In the genomic region with DNA sequence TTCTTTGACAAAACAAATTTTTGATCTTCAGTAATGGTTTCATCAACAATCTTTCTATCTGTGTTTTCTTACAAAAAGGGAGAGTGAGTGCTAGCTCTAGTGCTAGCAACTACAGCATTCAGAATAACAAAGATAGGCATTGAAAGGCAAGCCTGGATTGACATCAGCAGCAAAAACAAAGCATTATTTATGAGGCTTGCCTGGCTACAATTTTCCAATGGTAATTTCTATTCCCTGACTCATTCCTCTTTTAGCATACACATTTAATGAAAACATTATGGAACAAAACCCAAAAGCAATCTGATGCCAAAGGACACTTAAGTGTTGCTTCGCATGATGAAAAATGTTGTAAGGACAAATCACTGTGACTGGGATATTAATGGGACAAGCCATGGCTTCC, we compare ENCODE assay signal across 14 cellular contexts.
DNase-seq lines count a peak whose midpoint lies in the region; ATAC-seq and TF ChIP-seq lines count a peak whose summit lies in the region.
"Had no signal": no experiment of that assay in that cellular context is flagged by ENCODE, and none has a peak within 500 bp of the region (broad histone marks: within the 10 kb centered on the region; RNA-seq: fewer than 3 reads in every experiment).

No MANE protein-coding gene starts in this region.

- no peak for ATAC-seq in T-helper 17 cell
- ATAC-seq: CD8-positive, alpha-beta T cell; stimulated activated memory B cell treated with anti-CD40 and anti-IgM and Interleukin-4, amounts not matched to agents 10 μg/mL and 1 μg/mL and 100 μg/mL, for 72 hours had no signal

- TF ChIP-seq CTCF in fibroblast of villous mesenchyme (IDR thresholded peaks at IDR 0.05; ENCODE audit: insufficient read depth, low read depth, low read length) (no peak), smooth muscle cell (IDR thresholded peaks at IDR 0.05; ENCODE audit: borderline replicate concordance, insufficient read depth, poor library complexity, severe bottlenecking) (no peak)

- H3K27me3 ChIP-seq in HUES48 (ENCODE audit: control insufficient read depth, insufficient read depth, low read length), result no peaks in the 10 kb centered on the region
- H3K27me3 ChIP-seq in smooth muscle cell (ENCODE audit: low read depth), result no peaks in the 10 kb centered on the region

- no peaks in the 10 kb centered on the region for H3K36me3 ChIP-seq in HUES48 (ENCODE audit: control insufficient read depth, insufficient read depth, low read length)
- no peaks in the 10 kb centered on the region for H3K36me3 ChIP-seq in smooth muscle cell (ENCODE audit: low read depth)

- no peak overlapping the region for H3K27ac Mint-ChIP-seq in T-helper 17 cell
- H3K27ac Mint-ChIP-seq: CD8-positive, alpha-beta T cell; naive B cell; stimulated activated memory B cell treated with anti-CD40 and anti-IgM and Interleukin-4, amounts not matched to agents 10 μg/mL and 1 μg/mL and 100 μg/mL, for 72 hours had no signal

- H3K9ac ChIP-seq in HUES48 (ENCODE audit: low read depth, low read length), result no peak overlapping the region
- no peak overlapping the region for H3K9ac ChIP-seq in smooth muscle cell (ENCODE audit: low read depth)

- no peak overlapping the region for H2AFZ ChIP-seq in smooth muscle cell (ENCODE audit: low read depth)

- peak overlapping the region; percentile 62 for H3K27ac ChIP-seq in HUES48 (ENCODE audit: low read depth, low read length)
- H3K27ac ChIP-seq in smooth muscle cell (ENCODE audit: low read depth), result peak overlapping the region; percentile 3

- peak; percentile 39 for DNase-seq in amniotic stem cell (lab: John Stamatoyannopoulos, UW)
- DNase-seq in fibroblast of villous mesenchyme (ENCODE audit: low read depth), result peak; percentile 10
- DNase-seq in smooth muscle cell (lab: John Stamatoyannopoulos, UW; ENCODE audit: unreplicated experiment), result no peak
- no peak for DNase-seq in NCI-H748 treated with DMSO at 0.1 percent for 48 hours (lab: John Stamatoyannopoulos, UW)
- no peak for DNase-seq in DMS 273 (lab: John Stamatoyannopoulos, UW; ENCODE audit: unreplicated experiment)
- no peak for DNase-seq in T-helper 17 cell
- DNase-seq: activated CD4-positive, alpha-beta T cell treated with anti-CD3 and anti-CD28 coated beads, Interleukin-2, amount 50 U/mL, for 4 hours; CD8-positive, alpha-beta T cell; effector CD4-positive, alpha-beta T cell; naive B cell; NCI-H2029; SIG-M5 had no signal

- H3K4me3 ChIP-seq in HUES48 (ENCODE audit: low read depth, low read length), result no peak overlapping the region
- H3K4me3 ChIP-seq in fibroblast of villous mesenchyme (ENCODE audit: low read depth, low read length), result no peak overlapping the region
- H3K4me3 ChIP-seq in smooth muscle cell, result no peak overlapping the region

- peaks cover 52% of the 10 kb centered on the region for H3K4me1 ChIP-seq in HUES48 (ENCODE audit: control insufficient read depth, insufficient read depth, low read length)
- H3K4me1 ChIP-seq in smooth muscle cell (ENCODE audit: low read depth), result no peaks in the 10 kb centered on the region

- no peaks in the 10 kb centered on the region for H3K27me3 Mint-ChIP-seq in T-helper 17 cell
- H3K27me3 Mint-ChIP-seq: naive B cell; stimulated activated memory B cell treated with anti-CD40 and anti-IgM and Interleukin-4, amounts not matched to agents 10 μg/mL and 1 μg/mL and 100 μg/mL, for 72 hours had no signal

- H3K4me2 ChIP-seq in smooth muscle cell, result no peak overlapping the region

- H3F3A ChIP-seq in smooth muscle cell (ENCODE audit: low read depth), result no peaks in the 10 kb centered on the region

- H3K4me1 Mint-ChIP-seq in T-helper 17 cell, result no peaks in the 10 kb centered on the region
- H3K4me1 Mint-ChIP-seq: naive B cell; stimulated activated memory B cell treated with anti-CD40 and anti-IgM and Interleukin-4, amounts not matched to agents 10 μg/mL and 1 μg/mL and 100 μg/mL, for 72 hours had no signal

- no peak overlapping the region for H3K4me3 Mint-ChIP-seq in T-helper 17 cell
- H3K4me3 Mint-ChIP-seq: CD8-positive, alpha-beta T cell; naive B cell; stimulated activated memory B cell treated with anti-CD40 and anti-IgM and Interleukin-4, amounts not matched to agents 10 μg/mL and 1 μg/mL and 100 μg/mL, for 72 hours had no signal

- H3K36me3 Mint-ChIP-seq in T-helper 17 cell (ENCODE audit: low read depth), result no peaks in the 10 kb centered on the region
- H3K36me3 Mint-ChIP-seq: CD8-positive, alpha-beta T cell; naive B cell; stimulated activated memory B cell treated with anti-CD40 and anti-IgM and Interleukin-4, amounts not matched to agents 10 μg/mL and 1 μg/mL and 100 μg/mL, for 72 hours had no signal

- 65% methylated on average over 1 of the region's 1 CpG for WGBS in smooth muscle cell (ENCODE audit: low lambda C conversion rate)

- H3K79me2 ChIP-seq in smooth muscle cell (ENCODE audit: low read depth), result no peaks in the 10 kb centered on the region

- H4K20me1 ChIP-seq in smooth muscle cell (ENCODE audit: low read depth), result no peaks in the 10 kb centered on the region

- H3K9me3 ChIP-seq in HUES48 (ENCODE audit: control insufficient read depth, insufficient read depth, low read length) (no peaks in the 10 kb centered on the region), smooth muscle cell (replicated peaks; ENCODE audit: low read depth) (no peaks in the 10 kb centered on the region), T-helper 17 cell (ENCODE audit: control insufficient read depth, low read length, poor library complexity, severe bottlenecking) (no peaks in the 10 kb centered on the region)

Comparison
In these comparisons a context has a peak if more than half of its experiments do, and no peak if none do; other contexts are left out.
1. DNase-seq: peak in amniotic stem cell (single experiment) and fibroblast of villous mesenchyme (single experiment); none in smooth muscle cell (single experiment), NCI-H748 treated with DMSO at 0.1 percent for 48 hours (single experiment), DMS 273 (single experiment) and T-helper 17 cell (0 of 3).